ENCODE assay signal across 36 cellular contexts in genomic region chr17:73100363-73100762, GRCh38.
"Had no signal": no experiment of that assay in that cellular context is flagged by ENCODE, and none has a peak within 500 bp of the region (broad histone marks: within the 10 kb centered on the region; RNA-seq: fewer than 3 reads in every experiment).

No MANE protein-coding gene starts in this region.

- H3K27ac Mint-ChIP-seq: activated B cell treated with CpG ODN at 0.5 μM for 24 hours; activated CD4-positive, alpha-beta T cell treated with anti-CD3 and anti-CD28 coated beads, Interleukin-2, amount 10 ng/mL, durations not matched to agents 24 days and 14 days; activated CD8-positive, alpha-beta T cell treated with anti-CD3 and anti-CD28 coated beads for 36 hours; activated naive CD4-positive, alpha-beta T cell treated with anti-CD3 and anti-CD28 coated beads for 36 hours; activated naive CD4-positive, alpha-beta T cell treated with anti-CD3 and anti-CD28 coated beads, Interleukin-2, amount 50 U/mL, for 72 hours; activated naive CD8-positive, alpha-beta T cell treated with anti-CD3 and anti-CD28 coated beads, Interleukin-2, amount 10 ng/mL, durations not matched to agents 7 days and 5 days; activated T-cell treated with anti-CD3 and anti-CD28 coated beads, Interleukin-2, amount 50 U/mL, for 72 hours; activated T-helper 1 cell treated with anti-CD3 and anti-CD28 coated beads, Interleukin-12 subunit alpha, Interleukin-12 subunit beta, Interleukin-2, Interleukin-4 antibody, amounts not matched to agents 30 ng/mL and 10 ng/mL and 1 ng/mL, durations not matched to agents 14 hours and 24 hours and 36 hours; activated T-helper 17 cell treated with anti-CD3 and anti-CD28 coated beads, Interleukin-2, amount 50 U/mL, for 72 hours; T-helper 1 cell treated with Interleukin-12 subunit alpha and Interleukin-12 subunit beta and Interleukin-4 antibody, amounts not matched to agents 30 μg/mL and 1 μg/mL, for 36 hours; T-helper 2 cell treated with Interferon-gamma antibody and Interleukin-4, amounts not matched to agents 5 μg/mL and 100 μg/mL, for 36 hours had no signal

- H3K4me3 Mint-ChIP-seq: activated B cell treated with CpG ODN at 0.5 μM for 24 hours; activated CD4-positive, alpha-beta T cell treated with anti-CD3 and anti-CD28 coated beads, Interleukin-2, amount 10 ng/mL, durations not matched to agents 24 days and 14 days; activated CD8-positive, alpha-beta T cell treated with anti-CD3 and anti-CD28 coated beads for 36 hours; activated naive CD4-positive, alpha-beta T cell treated with anti-CD3 and anti-CD28 coated beads for 36 hours; activated naive CD8-positive, alpha-beta T cell treated with anti-CD3 and anti-CD28 coated beads, Interleukin-2, amount 10 ng/mL, durations not matched to agents 7 days and 5 days; activated T-cell treated with anti-CD3 and anti-CD28 coated beads, Interleukin-2, amount 50 U/mL, for 4 hours; activated T-cell treated with anti-CD3 and anti-CD28 coated beads, Interleukin-2, amount 50 U/mL, for 72 hours; activated T-helper 1 cell treated with anti-CD3 and anti-CD28 coated beads, Interleukin-12 subunit alpha, Interleukin-12 subunit beta, Interleukin-2, Interleukin-4 antibody, amounts not matched to agents 30 ng/mL and 10 ng/mL and 1 ng/mL, durations not matched to agents 14 hours and 24 hours and 36 hours; activated T-helper 17 cell treated with anti-CD3 and anti-CD28 coated beads, Interleukin-2, amount 50 U/mL, for 72 hours; T-helper 1 cell treated with Interleukin-12 subunit alpha and Interleukin-12 subunit beta and Interleukin-4 antibody, amounts not matched to agents 30 μg/mL and 1 μg/mL, for 36 hours; T-helper 2 cell treated with Interferon-gamma antibody and Interleukin-4, amounts not matched to agents 5 μg/mL and 100 μg/mL, for 36 hours had no signal

- H3K27ac ChIP-seq: adrenal gland, body of pancreas, brain microvascular endothelial cell, VCaP had no signal

- FAIRE-seq: astrocyte, colon, TTC549 had no signal

- H3K27me3 ChIP-seq: adrenal gland, body of pancreas, brain microvascular endothelial cell, breast epithelium had no signal

- H3K36me3 ChIP-seq: adrenal gland, brain microvascular endothelial cell, breast epithelium had no signal

- H3K4me3 ChIP-seq: adrenal gland, body of pancreas, breast epithelium had no signal

- H3K9me3 ChIP-seq: adrenal gland, body of pancreas had no signal

- DNase-seq: activated B cell treated with CpG ODN at 0.5 μM for 24 hours; activated CD4-positive, alpha-beta T cell treated with anti-CD3 and anti-CD28 coated beads for 4 hours; activated CD4-positive, alpha-beta T cell treated with anti-CD3 and anti-CD28 coated beads, Interleukin-2, amount 10 ng/mL, durations not matched to agents 24 days and 14 days; activated CD4-positive, alpha-beta T cell treated with anti-CD3 and anti-CD28 coated beads, Interleukin-2, amount 50 U/mL, for 1 hour; activated CD4-positive, alpha-beta T cell treated with anti-CD3 and anti-CD28 coated beads, Interleukin-2, amount 50 U/mL, for 4 hours; activated CD4-positive, CD25-positive, alpha-beta regulatory T cell treated with anti-CD3 and anti-CD28 coated beads, Interleukin-2, amount 50 U/mL, for 72 hours; activated CD8-positive, alpha-beta memory T cell treated with anti-CD3 and anti-CD28 coated beads, Interleukin-2, amount 50 U/mL, for 4 hours; activated CD8-positive, alpha-beta T cell treated with anti-CD3 and anti-CD28 coated beads for 36 hours; activated effector memory CD4-positive, alpha-beta T cell treated with anti-CD3 and anti-CD28 coated beads, Interleukin-2, amount 50 U/mL, for 16 hours; activated gamma-delta T cell treated with Interleukin-2 at 50 U/mL for 16 hours; activated naive CD4-positive, alpha-beta T cell; activated naive CD4-positive, alpha-beta T cell treated with anti-CD3 and anti-CD28 coated beads for 36 hours; activated naive CD4-positive, alpha-beta T cell treated with anti-CD3 and anti-CD28 coated beads, Interleukin-2, amount 50 U/mL, for 16 hours; activated naive CD8-positive, alpha-beta T cell treated with anti-CD3 and anti-CD28 coated beads, Interleukin-2, amount 10 ng/mL, durations not matched to agents 7 days and 5 days; activated T-cell treated with anti-CD3 and anti-CD28 coated beads for 4 hours; activated T-cell treated with anti-CD3 and anti-CD28 coated beads, Interleukin-2, amount 50 U/mL, for 1 hour; activated T-cell treated with anti-CD3 and anti-CD28 coated beads, Interleukin-2, amount 50 U/mL, for 4 hours; activated T-cell treated with anti-CD3 and anti-CD28 coated beads, Interleukin-2, amount 50 U/mL, for 72 hours; amniotic stem cell; brain microvascular endothelial cell; central memory CD4-positive, alpha-beta T cell; T-helper 1 cell; T-helper 2 cell; T-helper 9 cell had no signal

- ATAC-seq: activated CD8-positive, alpha-beta T cell treated with anti-CD3 and anti-CD28 coated beads for 36 hours; activated naive CD4-positive, alpha-beta T cell treated with anti-CD3 and anti-CD28 coated beads, Interleukin-2, amount 50 U/mL, for 72 hours; activated T-cell treated with anti-CD3 and anti-CD28 coated beads, Interleukin-2, amount 50 U/mL, for 4 hours; activated T-cell treated with anti-CD3 and anti-CD28 coated beads, Interleukin-2, amount 50 U/mL, for 72 hours; activated T-helper 17 cell treated with anti-CD3 and anti-CD28 coated beads, Interleukin-2, amount 50 U/mL, for 72 hours; body of pancreas had no signal

- H3K4me1 Mint-ChIP-seq: activated B cell treated with CpG ODN at 0.5 μM for 24 hours; activated CD4-positive, alpha-beta T cell treated with anti-CD3 and anti-CD28 coated beads, Interleukin-2, amount 10 ng/mL, durations not matched to agents 24 days and 14 days; activated naive CD8-positive, alpha-beta T cell treated with anti-CD3 and anti-CD28 coated beads, Interleukin-2, amount 10 ng/mL, durations not matched to agents 7 days and 5 days; activated T-helper 17 cell treated with anti-CD3 and anti-CD28 coated beads, Interleukin-2, amount 50 U/mL, for 72 hours had no signal

- H3K4me1 ChIP-seq: adrenal gland, body of pancreas, breast epithelium had no signal

- H3K36me3 Mint-ChIP-seq: activated naive CD4-positive, alpha-beta T cell treated with anti-CD3 and anti-CD28 coated beads, Interleukin-2, amount 50 U/mL, for 72 hours; activated naive CD8-positive, alpha-beta T cell treated with anti-CD3 and anti-CD28 coated beads, Interleukin-2, amount 10 ng/mL, durations not matched to agents 7 days and 5 days had no signal

- H3K9me3 Mint-ChIP-seq: activated B cell treated with CpG ODN at 0.5 μM for 24 hours; activated CD4-positive, alpha-beta T cell treated with anti-CD3 and anti-CD28 coated beads, Interleukin-2, amount 10 ng/mL, durations not matched to agents 24 days and 14 days; activated CD8-positive, alpha-beta T cell treated with anti-CD3 and anti-CD28 coated beads for 36 hours; activated naive CD4-positive, alpha-beta T cell treated with anti-CD3 and anti-CD28 coated beads for 36 hours; activated naive CD4-positive, alpha-beta T cell treated with anti-CD3 and anti-CD28 coated beads, Interleukin-2, amount 50 U/mL, for 72 hours; activated naive CD8-positive, alpha-beta T cell treated with anti-CD3 and anti-CD28 coated beads, Interleukin-2, amount 10 ng/mL, durations not matched to agents 7 days and 5 days; activated T-cell treated with anti-CD3 and anti-CD28 coated beads, Interleukin-2, amount 50 U/mL, for 4 hours; activated T-cell treated with anti-CD3 and anti-CD28 coated beads, Interleukin-2, amount 50 U/mL, for 72 hours; activated T-helper 1 cell treated with anti-CD3 and anti-CD28 coated beads, Interleukin-12 subunit alpha, Interleukin-12 subunit beta, Interleukin-2, Interleukin-4 antibody, amounts not matched to agents 30 ng/mL and 10 ng/mL and 1 ng/mL, durations not matched to agents 14 hours and 24 hours and 36 hours; activated T-helper 17 cell treated with anti-CD3 and anti-CD28 coated beads, Interleukin-2, amount 50 U/mL, for 72 hours; T-helper 1 cell treated with Interleukin-12 subunit alpha and Interleukin-12 subunit beta and Interleukin-4 antibody, amounts not matched to agents 30 μg/mL and 1 μg/mL, for 36 hours; T-helper 2 cell treated with Interferon-gamma antibody and Interleukin-4, amounts not matched to agents 5 μg/mL and 100 μg/mL, for 36 hours had no signal
